17 cellular contexts compared by ENCODE assay signal in genomic region chr11:111391328-111392124, GRCh38. TPM values are rescaled to one million over a fixed set of nuclear protein-coding genes. Genes with fewer than 3 reads are reported as not detected.
"Had no signal": no experiment of that assay in that cellular context is flagged by ENCODE, and none has a peak within 500 bp of the region (broad histone marks: within the 10 kb centered on the region; RNA-seq: fewer than 3 reads in every experiment).

No MANE protein-coding gene starts in this region.

- H3K27me3 ChIP-seq: body of pancreas, esophagus squamous epithelium, pancreas, right lobe of liver, tibial artery, uterus had no signal

- H3K4me3 Mint-ChIP-seq: activated naive CD8-positive, alpha-beta T cell treated with anti-CD3 and anti-CD28 coated beads, Interleukin-2, amount 10 ng/mL, durations not matched to agents 7 days and 5 days; natural killer cell had no signal

- H3K4me1 ChIP-seq: uterus had no signal

- H3K4me3 ChIP-seq: body of pancreas, esophagus squamous epithelium, pancreas, right lobe of liver, smooth muscle cell, tibial artery, uterus had no signal

- H3K4me2 ChIP-seq: smooth muscle cell had no signal

- H3K27ac ChIP-seq: esophagus squamous epithelium, pancreas, right lobe of liver, tibial artery, uterus had no signal

- ATAC-seq: body of pancreas, natural killer cell, right lobe of liver had no signal

- H3K36me3 Mint-ChIP-seq: natural killer cell had no signal

- H3K27ac Mint-ChIP-seq: activated naive CD8-positive, alpha-beta T cell treated with anti-CD3 and anti-CD28 coated beads, Interleukin-2, amount 10 ng/mL, durations not matched to agents 7 days and 5 days; natural killer cell had no signal

- H3K4me1 Mint-ChIP-seq: natural killer cell had no signal

- DNase-seq: activated CD4-positive, alpha-beta T cell treated with anti-CD3 and anti-CD28 coated beads, Interleukin-2, amount 50 U/mL, for 4 hours; activated naive CD8-positive, alpha-beta T cell treated with anti-CD3 and anti-CD28 coated beads, Interleukin-2, amount 10 ng/mL, durations not matched to agents 7 days and 5 days; dermis blood vessel endothelial cell; effector memory CD4-positive, alpha-beta T cell; esophagus squamous epithelium; natural killer cell; pancreas; right lobe of liver; stimulated activated CD4-positive, alpha-beta T cell treated with anti-CD3 and anti-CD28 coated beads, Interleukin-4, amount 100 ng/mL, for 24 hours; stimulated activated naive CD4-positive, alpha-beta T cell; tibial artery; uterus had no signal

- H3K27me3 Mint-ChIP-seq: activated naive CD8-positive, alpha-beta T cell treated with anti-CD3 and anti-CD28 coated beads, Interleukin-2, amount 10 ng/mL, durations not matched to agents 7 days and 5 days had no signal

- H3K9me3 ChIP-seq: body of pancreas, esophagus squamous epithelium, pancreas, right lobe of liver, tibial artery, uterus had no signal

- H3K9me3 Mint-ChIP-seq: natural killer cell had no signal

- H3K36me3 ChIP-seq: esophagus squamous epithelium, pancreas, right lobe of liver, tibial artery, uterus had no signal

RNA-seq across cellular contexts. Expression of gene POU2AF1, which starts 12.5 kb away (rescaled TPM):
- total RNA-seq: dermis blood vessel endothelial cell, endothelial cell of umbilical vein, fibroblast of villous mesenchyme, glomerular endothelial cell, smooth muscle cell had no signal
